ENCODE assay signal across 8 cellular contexts in genomic region chr3:64484289-64484992, GRCh38.
DNase-seq lines count a peak whose midpoint lies in the region; ATAC-seq and TF ChIP-seq lines count a peak whose summit lies in the region.

No MANE protein-coding gene starts in this region.

- TF ChIP-seq CTCF in astrocyte of the spinal cord (IDR thresholded peaks at IDR 0.05; ENCODE audit: low read depth, low read length): peak; percentile 78

- no peak overlapping the region for H3K4me3 ChIP-seq in astrocyte of the spinal cord (ENCODE audit: low read depth, low read length)

- DNase-seq in A172 (ENCODE audit: low spot score): peak; percentile 78
- DNase-seq in NCI-H1436 (lab: John Stamatoyannopoulos, UW): peak; percentile 46
- DNase-seq in T-helper 22 cell (ENCODE audit: low read depth): peak; percentile 5
- DNase-seq in astrocyte of the spinal cord (ENCODE audit: low read depth, low spot score): peak; percentile 79
- DNase-seq in hypothalamus (lab: John Stamatoyannopoulos, UW): peak in 49 of 51 donors; percentile 5 to 87 (median 64)
- peak; percentile 51 for DNase-seq in smooth muscle cell of the brain vasculature (ENCODE audit: low read depth, low spot score)

- ATAC-seq in GM18499 (IDR thresholded peaks at IDR 0.05; ENCODE audit: insufficient read depth, unreplicated experiment): peak; percentile 98
- ATAC-seq in HG02870 (IDR thresholded peaks at IDR 0.05; ENCODE audit: unreplicated experiment): peak; percentile 98

- in situ Hi-C loops in astrocyte of the spinal cord (cut with HindIII; ENCODE audit: low sequenced_read_pairs): no loop called here

Comparison
In these comparisons a context has a peak if more than half of its experiments do, and no peak if none do; other contexts are left out.
1. DNase-seq: peak in every context shown above with its lines; median percentile 79 in astrocyte of the spinal cord; 78 in A172; 64 in hypothalamus; 51 in smooth muscle cell of the brain vasculature; 46 in NCI-H1436; 5 in T-helper 22 cell.